In the genomic region with DNA sequence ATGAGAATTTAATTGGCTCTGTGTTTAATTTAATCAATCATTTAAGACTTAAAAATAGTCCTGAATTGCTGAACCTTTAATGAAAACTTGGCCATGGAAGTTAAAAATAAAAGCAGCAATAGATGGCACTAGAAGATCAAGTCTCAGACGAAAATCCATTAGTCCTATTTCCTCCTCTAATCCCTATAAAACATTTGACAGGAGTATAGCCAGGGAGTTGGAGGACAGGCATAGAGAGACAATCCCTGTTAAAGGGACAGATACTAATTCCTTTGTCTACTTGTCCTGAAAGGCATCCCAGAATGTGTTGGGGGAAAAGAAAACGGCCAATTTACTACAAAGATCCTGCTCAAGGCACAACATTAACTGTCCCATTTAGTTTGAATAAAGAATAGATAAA, we compare ENCODE assay signal across 11 cellular contexts.
DNase-seq lines count a peak whose midpoint lies in the region; FAIRE-seq and TF ChIP-seq lines count a peak whose summit lies in the region.
"Had no signal": no experiment of that assay in that cellular context is flagged by ENCODE, and none has a peak within 500 bp of the region (broad histone marks: within the 10 kb centered on the region; RNA-seq: fewer than 3 reads in every experiment).

No MANE protein-coding gene starts in this region.

- no peak for TF ChIP-seq EP300 in ovary (IDR thresholded peaks at IDR 0.05)

- peak overlapping the region; percentile 53 for H3K9ac ChIP-seq in keratinocyte (ENCODE audit: control insufficient read depth, extremely low read depth, insufficient read depth, low read length)

- H3K4me1 ChIP-seq in keratinocyte (ENCODE audit: control insufficient read depth, extremely low read depth, insufficient read depth, low read length) (peaks cover 14% of the 10 kb centered on the region), ovary (ENCODE audit: insufficient read depth) (no peaks in the 10 kb centered on the region)

- H3K36me3 ChIP-seq in WERI-Rb-1 (no peaks in the 10 kb centered on the region), keratinocyte (ENCODE audit: control insufficient read depth in 2 of 2, extremely low read depth in 1 of 2, insufficient read depth in 2 of 2, low read length in 2 of 2) (no peaks in the 10 kb centered on the region), ovary (no peaks in the 10 kb centered on the region), MG63 (no peaks in the 10 kb centered on the region)

- H2AFZ ChIP-seq in keratinocyte (ENCODE audit: control insufficient read depth, low read length): peak overlapping the region; percentile 92

- no peaks in the 10 kb centered on the region for H3K27me3 ChIP-seq in WERI-Rb-1 (ENCODE audit: insufficient read depth, low read depth, severe bottlenecking)
- no peaks in the 10 kb centered on the region for H3K27me3 ChIP-seq in keratinocyte (ENCODE audit: control insufficient read depth, extremely low read depth, insufficient read depth, low read length)
- H3K27me3 ChIP-seq in ovary: no peaks in the 10 kb centered on the region
- H3K27me3 ChIP-seq in MG63: no peaks in the 10 kb centered on the region

- TF ChIP-seq CTCF in LNCaP clone FGC (IDR thresholded peaks at IDR 0.05; ENCODE audit: control insufficient read depth, extremely low read depth, insufficient read depth): peak; percentile 49
- peak; percentile 38; the same call in 1 of the 2 replicates for TF ChIP-seq CTCF in WERI-Rb-1 (IDR thresholded peaks at IDR 0.05; ENCODE audit: low read depth, low read length)
- peak in 1 of 3 experiments; percentile 32 for TF ChIP-seq CTCF in keratinocyte (optimal IDR thresholded peaks at IDR 0.05 in 1 of 3, IDR thresholded peaks at IDR 0.05 in 1 of 3, conservative IDR thresholded peaks at IDR 0.05 in 1 of 3; ENCODE audit: extremely low read depth in 1 of 3, insufficient read depth in 2 of 3, low read length in 3 of 3)
- TF ChIP-seq CTCF in ovary (IDR thresholded peaks at IDR 0.05): no peak

- peak; percentile 61 for FAIRE-seq in keratinocyte (lab: Jason Lieb, UNC)

- no peaks in the 10 kb centered on the region for H4K20me1 ChIP-seq in keratinocyte (ENCODE audit: control insufficient read depth, extremely low read depth, insufficient read depth, low read length)

- H3K9me1 ChIP-seq in keratinocyte (ENCODE audit: control insufficient read depth, extremely low read depth, insufficient read depth, low read length): no peaks in the 10 kb centered on the region

- 1 to 5% (median 4%) methylated on average over 2 of the region's 2 CpGs for WGBS in ovary, 3 donors

- TF ChIP-seq POLR2A in ovary (IDR thresholded peaks at IDR 0.05): no peak

- dilution Hi-C loops in keratinocyte (cut with MboI; ENCODE audit: extremely low pct_ligation_motif_present, low sequenced_read_pairs): no loop called here

- H3K9me3 ChIP-seq in WERI-Rb-1 (ENCODE audit: severe bottlenecking) (peaks cover 8% of the 10 kb centered on the region), keratinocyte (ENCODE audit: control insufficient read depth, low read depth, low read length) (no peaks in the 10 kb centered on the region), ovary (no peaks in the 10 kb centered on the region), MG63 (no peaks in the 10 kb centered on the region)

- H3K4me2 ChIP-seq in keratinocyte (ENCODE audit: control insufficient read depth, extremely low read depth, insufficient read depth, low read depth, low read length): peak overlapping the region; percentile 72

- in situ Hi-C loops in Caki2 (cut with HindIII; ENCODE audit: low pct_unique_long_range_greater_than_20kb, low sequenced_read_pairs): no loop called here

- H3K27ac ChIP-seq in WERI-Rb-1: peak overlapping the region; percentile 50
- H3K27ac ChIP-seq in keratinocyte (ENCODE audit: control insufficient read depth, insufficient read depth, low read length): peak overlapping the region; percentile 90
- H3K27ac ChIP-seq in ovary: no peak overlapping the region

- intact Hi-C loops in ovary (cut with DNase I): no loop called here

- H3K79me2 ChIP-seq in keratinocyte (ENCODE audit: control insufficient read depth, insufficient read depth, low read length): no peaks in the 10 kb centered on the region

- DNase-seq in Caki2 (ENCODE audit: low read depth) (peak; percentile 56), LNCaP clone FGC (ENCODE audit: low read depth) (peak; percentile 52), WERI-Rb-1 (peak; percentile 34), keratinocyte (ENCODE audit: low read depth, low spot score) (peak; percentile 7), NCI-H1417 treated with DMSO at 0.1 percent for 48 hours (lab: John Stamatoyannopoulos, UW) (no peak), epidermal melanocyte (ENCODE audit: insufficient read length, low spot score) (no peak), ovary (no peak), MG63 (no peak)
- DNase-seq: activated CD4-positive, alpha-beta memory T cell treated with anti-CD3 and anti-CD28 coated beads, Interleukin-2, amount 10 ng/mL, durations not matched to agents 7 days and 5 days; DND-41; effector memory CD4-positive, alpha-beta T cell had no signal

- no peak overlapping the region for H3K4me3 ChIP-seq in LNCaP clone FGC (ENCODE audit: low read depth, low read length)
- peak overlapping the region; percentile 24 for H3K4me3 ChIP-seq in WERI-Rb-1 (ENCODE audit: low read depth, low read length)
- peak overlapping the region in 2 of 3 experiments; percentile 39 to 50 for H3K4me3 ChIP-seq in keratinocyte (ENCODE audit: control insufficient read depth in 2 of 3, extremely low read depth in 1 of 3, insufficient read depth in 2 of 3, low read depth in 1 of 3, low read length in 3 of 3)
- no peak overlapping the region for H3K4me3 ChIP-seq in ovary
- no peak overlapping the region for H3K4me3 ChIP-seq in MG63

Comparison
In these comparisons a context has a peak if more than half of its experiments do, and no peak if none do; other contexts are left out.
1. DNase-seq: peak in Caki2 (single experiment), LNCaP clone FGC (single experiment), WERI-Rb-1 (single experiment) and keratinocyte (single experiment); none in NCI-H1417 treated with DMSO at 0.1 percent for 48 hours (single experiment), epidermal melanocyte (single experiment), ovary (0 of 5) and MG63 (single experiment).
2. H3K4me3 ChIP-seq: peak in WERI-Rb-1 (single experiment) and keratinocyte (2 of 3); none in LNCaP clone FGC (single experiment), ovary (single experiment) and MG63 (single experiment).
3. CTCF ChIP-seq: peak in LNCaP clone FGC (single experiment) and WERI-Rb-1 (single experiment); none in ovary (0 of 3).
4. H3K27ac ChIP-seq: peak in WERI-Rb-1 (single experiment) and keratinocyte (single experiment); none in ovary (0 of 2).